In genomic region chr12:121581681-121582439, GRCh38 we compare ENCODE assay signal across 8 cellular contexts. TPM values are rescaled to one million over a fixed set of nuclear protein-coding genes. Genes with fewer than 3 reads are reported as not detected.
DNase-seq lines count a peak whose midpoint lies in the region; ATAC-seq and TF ChIP-seq lines count a peak whose summit lies in the region.

No MANE protein-coding gene starts in this region.

- H3K9me3 ChIP-seq in HUES48 (ENCODE audit: control insufficient read depth, insufficient read depth, low read length) (no peaks in the 10 kb centered on the region), hepatocyte (ENCODE audit: low read depth) (no peaks in the 10 kb centered on the region), skeletal muscle satellite cell (replicated peaks; ENCODE audit: low read length) (no peaks in the 10 kb centered on the region)

- WGBS in hepatocyte (ENCODE audit: low lambda C conversion rate, missing lambda C conversion rate): 29% methylated on average over 17 of the region's 17 CpGs

- H3K4me1 ChIP-seq in HUES48 (ENCODE audit: control insufficient read depth, insufficient read depth, low read length) (peaks cover 32% of the 10 kb centered on the region), hepatocyte (ENCODE audit: insufficient read depth) (peaks cover 29% of the 10 kb centered on the region), skeletal muscle satellite cell (ENCODE audit: control insufficient read depth, insufficient read depth, low read length) (peaks cover 42% of the 10 kb centered on the region)

- H3K27ac ChIP-seq in HUES48 (ENCODE audit: low read depth, low read length) (peak overlapping the region; percentile 96), hepatocyte (peak overlapping the region; percentile 49)

- no peaks in the 10 kb centered on the region for H3K27me3 ChIP-seq in HUES48 (ENCODE audit: control insufficient read depth, insufficient read depth, low read length)
- H3K27me3 ChIP-seq in hepatocyte: no peaks in the 10 kb centered on the region
- no peaks in the 10 kb centered on the region for H3K27me3 ChIP-seq in skeletal muscle satellite cell (ENCODE audit: control insufficient read depth, insufficient read depth, low read length)

- ATAC-seq in activated naive CD8-positive, alpha-beta T cell treated with anti-CD3 and anti-CD28 coated beads, Interleukin-2, amount 50 U/mL, for 24 hours: no peak
- ATAC-seq in GM18858 (IDR thresholded peaks at IDR 0.05; ENCODE audit: unreplicated experiment): no peak

- no peaks in the 10 kb centered on the region for H3K9me2 ChIP-seq in hepatocyte (replicated peaks; ENCODE audit: insufficient read depth)

- peak overlapping the region; percentile 60 for H2AFZ ChIP-seq in hepatocyte

- H3K27me3 Mint-ChIP-seq in activated naive CD8-positive, alpha-beta T cell treated with anti-CD3 and anti-CD28 coated beads, Interleukin-2, amount 50 U/mL, for 24 hours: no peaks in the 10 kb centered on the region

- H3K4me2 ChIP-seq in hepatocyte: peak overlapping the region; percentile 98
- H3K4me2 ChIP-seq in skeletal muscle satellite cell (ENCODE audit: low read length): peak overlapping the region; percentile 97

- H3K36me3 ChIP-seq in HUES48 (ENCODE audit: control insufficient read depth, insufficient read depth, low read length): peaks cover 6% of the 10 kb centered on the region; the same call in 1 of the 2 replicates
- H3K36me3 ChIP-seq in hepatocyte (replicated peaks; ENCODE audit: insufficient read depth, low read depth): no peaks in the 10 kb centered on the region
- H3K36me3 ChIP-seq in skeletal muscle satellite cell (ENCODE audit: insufficient read depth, low read length): no peaks in the 10 kb centered on the region

- TF ChIP-seq CTCF in AG09319 (IDR thresholded peaks at IDR 0.05; ENCODE audit: low read depth, low read length) (peak; percentile 20), hepatocyte (IDR thresholded peaks at IDR 0.05; ENCODE audit: poor library complexity) (no peak)

- no peaks in the 10 kb centered on the region for H3K36me3 Mint-ChIP-seq in activated naive CD8-positive, alpha-beta T cell treated with anti-CD3 and anti-CD28 coated beads, Interleukin-2, amount 50 U/mL, for 24 hours (ENCODE audit: low read depth)

- peak; percentile 30 for DNase-seq in AG09319 (ENCODE audit: extremely low read depth, low read depth)
- no peak for DNase-seq in activated naive CD8-positive, alpha-beta T cell treated with anti-CD3 and anti-CD28 coated beads, Interleukin-2, amount 50 U/mL, for 24 hours
- DNase-seq in hepatocyte (ENCODE audit: low spot score): no peak
- no peak for DNase-seq in effector CD8-positive, alpha-beta T cell (lab: John Stamatoyannopoulos, UW)
- DNase-seq in SW 1271 (lab: John Stamatoyannopoulos, UW): no peak

- no peaks in the 10 kb centered on the region for H3K79me2 ChIP-seq in hepatocyte

- peak overlapping the region; percentile 89 for H3K4me3 ChIP-seq in HUES48 (ENCODE audit: low read depth, low read length)
- H3K4me3 ChIP-seq in hepatocyte: no peak overlapping the region
- peak overlapping the region; percentile 73 for H3K4me3 ChIP-seq in skeletal muscle satellite cell (ENCODE audit: low read length)

- H4K20me1 ChIP-seq in hepatocyte (ENCODE audit: insufficient read depth, poor library complexity, severe bottlenecking): no peaks in the 10 kb centered on the region

- peak overlapping the region; percentile 48 for H3K27ac Mint-ChIP-seq in activated naive CD8-positive, alpha-beta T cell treated with anti-CD3 and anti-CD28 coated beads, Interleukin-2, amount 50 U/mL, for 24 hours

- H3K4me1 Mint-ChIP-seq in activated naive CD8-positive, alpha-beta T cell treated with anti-CD3 and anti-CD28 coated beads, Interleukin-2, amount 50 U/mL, for 24 hours: peaks cover 31% of the 10 kb centered on the region

- peak overlapping the region; percentile 86 for H3K4me3 Mint-ChIP-seq in activated naive CD8-positive, alpha-beta T cell treated with anti-CD3 and anti-CD28 coated beads, Interleukin-2, amount 50 U/mL, for 24 hours

- H3K9ac ChIP-seq in HUES48 (ENCODE audit: low read depth, low read length) (peak overlapping the region; percentile 85), skeletal muscle satellite cell (ENCODE audit: low read depth, low read length) (peak overlapping the region; percentile 76)

- H3K9me3 Mint-ChIP-seq in activated naive CD8-positive, alpha-beta T cell treated with anti-CD3 and anti-CD28 coated beads, Interleukin-2, amount 50 U/mL, for 24 hours: no peaks in the 10 kb centered on the region

RNA-seq across cellular contexts. Expression of gene KDM2B, which starts 1.0 kb away (rescaled TPM):
- 18.8 and 22.7 TPM in 2 replicates for total RNA-seq in hepatocyte
- 13.6 and 18.9 TPM in 2 replicates for polyA plus RNA-seq in hepatocyte
- total RNA-seq in skeletal muscle satellite cell (2012; rRNA removed): 23.3 and 37.1 TPM in 2 replicates

RNA-seq across cellular contexts. Expression of gene ORAI1, which starts 44.5 kb away (rescaled TPM):
- 15.0 and 16.2 TPM in 2 replicates for total RNA-seq in hepatocyte
- polyA plus RNA-seq in hepatocyte: 30.9 and 39.1 TPM in 2 replicates
- total RNA-seq in skeletal muscle satellite cell (2012; rRNA removed): 9.9 and 12.0 TPM in 2 replicates
